ENCODE assay signal across 12 cellular contexts in the genomic region with DNA sequence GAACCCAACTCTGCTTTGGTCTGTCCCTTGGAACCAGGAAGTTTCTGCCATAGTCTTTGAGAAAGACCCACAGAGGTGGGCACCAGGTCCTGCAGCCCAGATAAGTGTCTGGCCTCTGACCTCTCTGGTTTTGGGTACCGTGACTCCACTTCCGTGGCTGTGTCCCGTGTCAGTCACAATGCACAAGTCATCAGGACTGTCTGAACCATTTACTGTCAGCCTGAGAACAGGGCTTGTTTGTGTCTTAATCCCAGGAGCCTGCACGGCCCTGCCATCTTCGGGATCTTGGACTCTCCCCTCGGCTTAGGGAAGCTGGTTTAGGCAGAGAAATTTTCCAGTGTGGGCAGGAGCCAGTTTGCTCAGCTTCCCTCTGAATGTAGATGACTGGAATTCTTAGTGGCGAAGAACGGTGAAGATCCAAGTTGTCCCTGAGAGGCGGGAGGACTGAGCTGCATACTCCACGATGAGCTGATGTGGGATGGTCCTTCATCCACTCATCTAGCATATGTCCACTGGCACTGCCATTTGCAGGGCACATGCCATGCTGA. TPM values are rescaled to one million over a fixed set of nuclear protein-coding genes. Genes with fewer than 3 reads are reported as not detected.
DNase-seq lines count a peak whose midpoint lies in the region; ATAC-seq and TF ChIP-seq lines count a peak whose summit lies in the region.
"Had no signal": no experiment of that assay in that cellular context is flagged by ENCODE, and none has a peak within 500 bp of the region (broad histone marks: within the 10 kb centered on the region; RNA-seq: fewer than 3 reads in every experiment).

No MANE protein-coding gene starts in this region.

- no peak overlapping the region for H3K4me3 Mint-ChIP-seq in activated naive CD4-positive, alpha-beta T cell treated with anti-CD3 and anti-CD28 coated beads, Interleukin-2, amount 10 ng/mL, durations not matched to agents 7 days and 5 days
- no peak overlapping the region for H3K4me3 Mint-ChIP-seq in activated naive CD4-positive, alpha-beta T cell treated with anti-CD3 and anti-CD28 coated beads for 36 hours

- no peaks in the 10 kb centered on the region for H3K9me3 Mint-ChIP-seq in activated naive CD4-positive, alpha-beta T cell treated with anti-CD3 and anti-CD28 coated beads, Interleukin-2, amount 10 ng/mL, durations not matched to agents 7 days and 5 days
- no peaks in the 10 kb centered on the region for H3K9me3 Mint-ChIP-seq in activated naive CD4-positive, alpha-beta T cell treated with anti-CD3 and anti-CD28 coated beads for 36 hours
- H3K9me3 Mint-ChIP-seq: stimulated activated effector memory CD8-positive, alpha-beta T cell treated with anti-CD3 and anti-CD28 coated beads, Interleukin-12 subunit alpha, Interleukin-12 subunit beta, amount 100 ng/mL, for 72 hours had no signal

- no peaks in the 10 kb centered on the region for H3K36me3 ChIP-seq in uterus

- H3K4me3 ChIP-seq in uterus: no peak overlapping the region

- H3K27ac ChIP-seq in uterus: peak overlapping the region; percentile 97 to 100

- no peaks in the 10 kb centered on the region for H3K9me3 ChIP-seq in uterus

- no peak for TF ChIP-seq CTCF in uterus (IDR thresholded peaks at IDR 0.05)

- H3K4me1 Mint-ChIP-seq in activated naive CD4-positive, alpha-beta T cell treated with anti-CD3 and anti-CD28 coated beads, Interleukin-2, amount 10 ng/mL, durations not matched to agents 7 days and 5 days: peaks cover 5% of the 10 kb centered on the region
- H3K4me1 Mint-ChIP-seq in activated naive CD4-positive, alpha-beta T cell treated with anti-CD3 and anti-CD28 coated beads for 36 hours (ENCODE audit: low read depth): peaks cover 3% of the 10 kb centered on the region

- peaks cover 59 to 68% of the 10 kb centered on the region in 2 donors for H3K4me1 ChIP-seq in uterus

- no peaks in the 10 kb centered on the region for H3K36me3 Mint-ChIP-seq in activated naive CD4-positive, alpha-beta T cell treated with anti-CD3 and anti-CD28 coated beads, Interleukin-2, amount 10 ng/mL, durations not matched to agents 7 days and 5 days
- H3K36me3 Mint-ChIP-seq in activated naive CD4-positive, alpha-beta T cell treated with anti-CD3 and anti-CD28 coated beads for 36 hours (ENCODE audit: low read depth): no peaks in the 10 kb centered on the region
- H3K36me3 Mint-ChIP-seq: stimulated activated effector memory CD8-positive, alpha-beta T cell treated with anti-CD3 and anti-CD28 coated beads, Interleukin-12 subunit alpha, Interleukin-12 subunit beta, amount 100 ng/mL, for 72 hours had no signal

- intact Hi-C loops in activated naive CD4-positive, alpha-beta T cell treated with anti-CD3 and anti-CD28 coated beads for 36 hours (cut with micrococcal nuclease): loop anchor here (2.0 kb wide), 1 partner anchor 67 kb away; no protein-coding TSS in a partner anchor
- intact Hi-C loops in uterus (cut with DNase I; ENCODE audit: low total_unique reads): no loop called here

- H3K27me3 ChIP-seq in uterus: no peaks in the 10 kb centered on the region
- H3K27me3 ChIP-seq: brain microvascular endothelial cell had no signal

- peak; percentile 9 for DNase-seq in activated naive CD4-positive, alpha-beta T cell treated with anti-CD3 and anti-CD28 coated beads, Interleukin-2, amount 10 ng/mL, durations not matched to agents 7 days and 5 days
- DNase-seq in activated naive CD4-positive, alpha-beta T cell treated with anti-CD3 and anti-CD28 coated beads for 36 hours: no peak
- DNase-seq in globus pallidus (ENCODE audit: low spot score) (peak; percentile 55), pons (ENCODE audit: low spot score) (peak; percentile 78), uterus (no peak), iPS-NIHi11 (ENCODE audit: low spot score) (no peak)
- DNase-seq: activated T-cell treated with anti-CD3 and anti-CD28 coated beads, Interleukin-2, amount 50 U/mL, for 48 hours; brain microvascular endothelial cell; NCI-H226 had no signal

- peaks cover 23% of the 10 kb centered on the region for H3K27me3 Mint-ChIP-seq in activated naive CD4-positive, alpha-beta T cell treated with anti-CD3 and anti-CD28 coated beads, Interleukin-2, amount 10 ng/mL, durations not matched to agents 7 days and 5 days
- no peaks in the 10 kb centered on the region for H3K27me3 Mint-ChIP-seq in activated naive CD4-positive, alpha-beta T cell treated with anti-CD3 and anti-CD28 coated beads for 36 hours (ENCODE audit: low read depth)

- CTCF ChIA-PET in activated naive CD4-positive, alpha-beta T cell treated with anti-CD3 and anti-CD28 coated beads, Interleukin-2, amount 10 ng/mL, durations not matched to agents 7 days and 5 days (lab: Charles Lee): interaction anchor here (0.8 to 2.8 kb wide), 5 partner anchors 11 to 131 kb away, joined by 3 to 10 read pairs (median 4); no protein-coding TSS in a partner anchor
- CTCF ChIA-PET in activated naive CD4-positive, alpha-beta T cell treated with anti-CD3 and anti-CD28 coated beads for 36 hours (lab: Charles Lee): interaction anchor here (1.1 to 2.8 kb wide), 3 partner anchors 10 to 67 kb away, joined by 5 to 14 read pairs (median 5); no protein-coding TSS in a partner anchor

- no peak for TF ChIP-seq POLR2A in uterus (IDR thresholded peaks at IDR 0.05)

- no peak for ATAC-seq in HG03025 (IDR thresholded peaks at IDR 0.05; ENCODE audit: low FRiP score, unreplicated experiment)
- no peak for ATAC-seq in GM19395 (IDR thresholded peaks at IDR 0.05; ENCODE audit: unreplicated experiment)
- ATAC-seq: stimulated activated effector memory CD8-positive, alpha-beta T cell treated with anti-CD3 and anti-CD28 coated beads, Interleukin-12 subunit alpha, Interleukin-12 subunit beta, amount 100 ng/mL, for 72 hours had no signal

- H3K27ac Mint-ChIP-seq in activated naive CD4-positive, alpha-beta T cell treated with anti-CD3 and anti-CD28 coated beads, Interleukin-2, amount 10 ng/mL, durations not matched to agents 7 days and 5 days: no peak overlapping the region
- H3K27ac Mint-ChIP-seq in activated naive CD4-positive, alpha-beta T cell treated with anti-CD3 and anti-CD28 coated beads for 36 hours: no peak overlapping the region

RNA-seq across cellular contexts. Expression of gene GSN, which starts 12.0 kb away (rescaled TPM):
- total RNA-seq in activated naive CD4-positive, alpha-beta T cell treated with anti-CD3 and anti-CD28 coated beads for 36 hours: 1 to 10 TPM; 1.1 to 1.2 TPM
- total RNA-seq in uterus: 1,000 to 10,000 TPM in 2 of 4 donors, 100 to 1,000 TPM in 2; 567 to 1,619 (median 884) TPM

Comparison
In these comparisons a context has a peak if more than half of its experiments do, and no peak if none do; other contexts are left out.
1. DNase-seq: peak in activated naive CD4-positive, alpha-beta T cell treated with anti-CD3 and anti-CD28 coated beads, Interleukin-2, amount 10 ng/mL, durations not matched to agents 7 days and 5 days (single experiment), globus pallidus (single experiment) and pons (single experiment); none in activated naive CD4-positive, alpha-beta T cell treated with anti-CD3 and anti-CD28 coated beads for 36 hours (single experiment), uterus (0 of 2) and iPS-NIHi11 (single experiment).
2. RNA of gene GSN, which starts 12.0 kb away (total RNA-seq): 567 to 1,619 TPM in uterus; 1.1 to 1.2 TPM in activated naive CD4-positive, alpha-beta T cell treated with anti-CD3 and anti-CD28 coated beads for 36 hours; every median in the first group is over 100 times any median in the second.